ENCODE assay signal across 9 cellular contexts in genomic region chr18:3305933-3306332, GRCh38. TPM values are rescaled to one million over a fixed set of nuclear protein-coding genes. Genes with fewer than 3 reads are reported as not detected.
DNase-seq lines count a peak whose midpoint lies in the region; ATAC-seq and TF ChIP-seq lines count a peak whose summit lies in the region.
"Had no signal": no experiment of that assay in that cellular context is flagged by ENCODE, and none has a peak within 500 bp of the region (broad histone marks: within the 10 kb centered on the region; RNA-seq: fewer than 3 reads in every experiment).

No MANE protein-coding gene starts in this region.

- CTCF ChIA-PET in Calu3 (lab: Charles Lee): no interaction called here

- H3K9me3 ChIP-seq in adipocyte (ENCODE audit: control insufficient read depth, low read length): no peaks in the 10 kb centered on the region

- H3K4me1 Mint-ChIP-seq in Calu3 (ENCODE audit: low read depth, unreplicated experiment): peaks cover 14% of the 10 kb centered on the region

- no peak for TF ChIP-seq CTCF in Calu3 (IDR thresholded peaks at IDR 0.05; ENCODE audit: unreplicated experiment)

- H3K9me3 Mint-ChIP-seq in Calu3 (ENCODE audit: low read depth, unreplicated experiment): no peaks in the 10 kb centered on the region

- H3K36me3 Mint-ChIP-seq in Calu3 (ENCODE audit: insufficient read depth, unreplicated experiment): no peaks in the 10 kb centered on the region

- DNase-seq in Calu3 (no peak), NOMO-1 treated with DMSO at 0.1 percent for 48 hours (lab: John Stamatoyannopoulos, UW; ENCODE audit: unreplicated experiment) (peak; percentile 66), adipocyte (ENCODE audit: low read depth) (peak; percentile 7), iris pigment epithelial cell (ENCODE audit: low read depth) (peak; percentile 97), A172 (ENCODE audit: low spot score) (no peak), GM19240 (ENCODE audit: insufficient read length, low spot score) (no peak)

- no peak for ATAC-seq in activated CD4-positive, CD25-positive, alpha-beta regulatory T cell treated with anti-CD3 and anti-CD28 coated beads, Interleukin-2, amount 50 U/mL, for 24 hours
- no peak for ATAC-seq in HG02840 (IDR thresholded peaks at IDR 0.05; ENCODE audit: low FRiP score, unreplicated experiment)

- no TSS peak for BruUV-seq in Calu3 (replicated peaks; lab: Mats Ljungman, UMichigan)

- peak overlapping the region; percentile 9 for H3K27ac Mint-ChIP-seq in Calu3 (ENCODE audit: unreplicated experiment)

- H3K27me3 Mint-ChIP-seq in Calu3 (ENCODE audit: unreplicated experiment): peaks cover 7% of the 10 kb centered on the region

- intact Hi-C loops in Calu3 (cut with micrococcal nuclease; ENCODE audit: unreplicated experiment): no loop called here

- no peak overlapping the region for H3K4me3 Mint-ChIP-seq in Calu3 (ENCODE audit: low read depth, unreplicated experiment)

- H3K9ac ChIP-seq in adipocyte (ENCODE audit: low read length): no peak overlapping the region
- H3K9ac ChIP-seq: KMS-11 had no signal

- H3K27me3 ChIP-seq in adipocyte (replicated peaks; ENCODE audit: control insufficient read depth, insufficient read depth, low read length): no peaks in the 10 kb centered on the region

- no peaks in the 10 kb centered on the region for H3K36me3 ChIP-seq in adipocyte (ENCODE audit: control insufficient read depth, insufficient read depth, low read length, severe bottlenecking)

- no peak overlapping the region for H3K4me3 ChIP-seq in adipocyte (ENCODE audit: low read length)

- H3K4me1 ChIP-seq in adipocyte (ENCODE audit: control insufficient read depth, insufficient read depth, low read length): peaks cover 14% of the 10 kb centered on the region

RNA-seq across cellular contexts. Expression of gene MYL12B, which starts 44.0 kb away (rescaled TPM):
- total RNA-seq in Calu3 (2022): 523 and 564 TPM in 2 replicates
- total RNA-seq in A172 (2014; rRNA removed; shearing (Covaris generic)): 633 and 743 TPM in 2 replicates

RNA-seq across cellular contexts. Expression of gene MYL12A, which starts 58.3 kb away (rescaled TPM):
- total RNA-seq in Calu3 (2022): 428 and 464 TPM in 2 replicates
- total RNA-seq in A172 (2014; rRNA removed; shearing (Covaris generic)): 1,577 and 1,578 TPM in 2 replicates

Comparison
In these comparisons a context has a peak if more than half of its experiments do, and no peak if none do; other contexts are left out.
1. DNase-seq: peak in NOMO-1 treated with DMSO at 0.1 percent for 48 hours (single experiment), adipocyte (single experiment) and iris pigment epithelial cell (single experiment); none in Calu3 (single experiment), A172 (single experiment) and GM19240 (single experiment).